ENCODE assay signal across 1 cellular context in the genomic region with DNA sequence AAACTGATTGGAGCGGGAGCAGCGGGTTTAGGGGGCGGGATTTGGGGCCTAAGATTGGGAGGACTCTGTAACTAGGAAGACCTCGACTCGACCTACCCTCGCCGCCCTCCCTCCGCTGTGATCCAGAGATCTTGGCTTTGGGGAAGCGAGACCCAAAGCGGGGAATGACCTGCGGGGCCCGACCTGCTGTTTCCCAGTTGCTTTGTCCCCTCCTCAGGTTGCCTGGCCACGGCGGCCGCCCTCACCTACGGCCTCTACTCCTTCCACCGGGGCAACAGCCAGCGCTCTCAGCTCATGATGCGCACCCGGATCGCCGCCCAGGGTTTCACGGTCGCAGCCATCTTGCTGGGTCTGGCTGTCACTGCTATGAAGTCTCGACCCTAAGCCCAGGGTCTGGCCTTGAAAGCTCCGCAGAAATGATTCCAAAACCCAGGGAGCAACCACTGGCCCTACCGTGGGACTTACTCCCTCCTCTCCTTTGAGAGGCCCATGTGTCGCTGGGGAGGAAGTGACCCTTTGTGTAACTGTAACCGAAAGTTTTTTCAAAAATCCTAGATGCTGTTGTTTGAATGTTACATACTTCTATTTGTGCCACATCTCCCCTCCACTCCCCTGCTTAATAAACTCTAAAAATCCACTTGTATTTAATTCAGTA.
TF ChIP-seq lines count a peak whose summit lies in the region.

No MANE protein-coding gene starts in this region.

TF ChIP-seq in K562, 482 proteins besides CTCF, POLR2A, EP300 and RAD21 (continued from another document and continues in another):
- TF ChIP-seq, protein P1, sequence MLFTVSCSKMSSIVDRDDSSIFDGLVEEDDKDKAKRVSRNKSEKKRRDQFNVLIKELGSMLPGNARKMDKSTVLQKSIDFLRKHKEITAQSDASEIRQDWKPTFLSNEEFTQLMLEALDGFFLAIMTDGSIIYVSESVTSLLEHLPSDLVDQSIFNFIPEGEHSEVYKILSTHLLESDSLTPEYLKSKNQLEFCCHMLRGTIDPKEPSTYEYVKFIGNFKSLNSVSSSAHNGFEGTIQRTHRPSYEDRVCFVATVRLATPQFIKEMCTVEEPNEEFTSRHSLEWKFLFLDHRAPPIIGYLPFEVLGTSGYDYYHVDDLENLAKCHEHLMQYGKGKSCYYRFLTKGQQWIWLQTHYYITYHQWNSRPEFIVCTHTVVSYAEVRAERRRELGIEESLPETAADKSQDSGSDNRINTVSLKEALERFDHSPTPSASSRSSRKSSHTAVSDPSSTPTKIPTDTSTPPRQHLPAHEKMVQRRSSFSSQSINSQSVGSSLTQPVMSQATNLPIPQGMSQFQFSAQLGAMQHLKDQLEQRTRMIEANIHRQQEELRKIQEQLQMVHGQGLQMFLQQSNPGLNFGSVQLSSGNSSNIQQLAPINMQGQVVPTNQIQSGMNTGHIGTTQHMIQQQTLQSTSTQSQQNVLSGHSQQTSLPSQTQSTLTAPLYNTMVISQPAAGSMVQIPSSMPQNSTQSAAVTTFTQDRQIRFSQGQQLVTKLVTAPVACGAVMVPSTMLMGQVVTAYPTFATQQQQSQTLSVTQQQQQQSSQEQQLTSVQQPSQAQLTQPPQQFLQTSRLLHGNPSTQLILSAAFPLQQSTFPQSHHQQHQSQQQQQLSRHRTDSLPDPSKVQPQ (CRISPR knock-in tag; IDR thresholded peaks at IDR 0.05; ENCODE audit: borderline replicate concordance) = no peak
- TF ChIP-seq, protein P2, sequence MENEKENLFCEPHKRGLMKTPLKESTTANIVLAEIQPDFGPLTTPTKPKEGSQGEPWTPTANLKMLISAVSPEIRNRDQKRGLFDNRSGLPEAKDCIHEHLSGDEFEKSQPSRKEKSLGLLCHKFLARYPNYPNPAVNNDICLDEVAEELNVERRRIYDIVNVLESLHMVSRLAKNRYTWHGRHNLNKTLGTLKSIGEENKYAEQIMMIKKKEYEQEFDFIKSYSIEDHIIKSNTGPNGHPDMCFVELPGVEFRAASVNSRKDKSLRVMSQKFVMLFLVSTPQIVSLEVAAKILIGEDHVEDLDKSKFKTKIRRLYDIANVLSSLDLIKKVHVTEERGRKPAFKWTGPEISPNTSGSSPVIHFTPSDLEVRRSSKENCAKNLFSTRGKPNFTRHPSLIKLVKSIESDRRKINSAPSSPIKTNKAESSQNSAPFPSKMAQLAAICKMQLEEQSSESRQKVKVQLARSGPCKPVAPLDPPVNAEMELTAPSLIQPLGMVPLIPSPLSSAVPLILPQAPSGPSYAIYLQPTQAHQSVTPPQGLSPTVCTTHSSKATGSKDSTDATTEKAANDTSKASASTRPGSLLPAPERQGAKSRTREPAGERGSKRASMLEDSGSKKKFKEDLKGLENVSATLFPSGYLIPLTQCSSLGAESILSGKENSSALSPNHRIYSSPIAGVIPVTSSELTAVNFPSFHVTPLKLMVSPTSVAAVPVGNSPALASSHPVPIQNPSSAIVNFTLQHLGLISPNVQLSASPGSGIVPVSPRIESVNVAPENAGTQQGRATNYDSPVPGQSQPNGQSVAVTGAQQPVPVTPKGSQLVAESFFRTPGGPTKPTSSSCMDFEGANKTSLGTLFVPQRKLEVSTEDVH (IDR thresholded peaks at IDR 0.05; ENCODE audit: low read depth, partially characterized antibody) = no peak
- TF ChIP-seq ZNF217 (CRISPR knock-in tag; IDR thresholded peaks at IDR 0.05) = no peak
- no peak for TF ChIP-seq EZH2 (IDR thresholded peaks at IDR 0.05; ENCODE audit: borderline replicate concordance, low read depth, low read length)
- TF ChIP-seq HMG20B (CRISPR knock-in tag; IDR thresholded peaks at IDR 0.05) = no peak
- TF ChIP-seq CEBPG (CRISPR knock-in tag; IDR thresholded peaks at IDR 0.05) = no peak
- no peak for TF ChIP-seq CEBPG (tag; conservative IDR thresholded peaks at IDR 0.05 in 1 of 2, IDR thresholded peaks at IDR 0.05 in 1 of 2)
- no peak for TF ChIP-seq ZBED1 (IDR thresholded peaks at IDR 0.05)
- TF ChIP-seq, protein P3, sequence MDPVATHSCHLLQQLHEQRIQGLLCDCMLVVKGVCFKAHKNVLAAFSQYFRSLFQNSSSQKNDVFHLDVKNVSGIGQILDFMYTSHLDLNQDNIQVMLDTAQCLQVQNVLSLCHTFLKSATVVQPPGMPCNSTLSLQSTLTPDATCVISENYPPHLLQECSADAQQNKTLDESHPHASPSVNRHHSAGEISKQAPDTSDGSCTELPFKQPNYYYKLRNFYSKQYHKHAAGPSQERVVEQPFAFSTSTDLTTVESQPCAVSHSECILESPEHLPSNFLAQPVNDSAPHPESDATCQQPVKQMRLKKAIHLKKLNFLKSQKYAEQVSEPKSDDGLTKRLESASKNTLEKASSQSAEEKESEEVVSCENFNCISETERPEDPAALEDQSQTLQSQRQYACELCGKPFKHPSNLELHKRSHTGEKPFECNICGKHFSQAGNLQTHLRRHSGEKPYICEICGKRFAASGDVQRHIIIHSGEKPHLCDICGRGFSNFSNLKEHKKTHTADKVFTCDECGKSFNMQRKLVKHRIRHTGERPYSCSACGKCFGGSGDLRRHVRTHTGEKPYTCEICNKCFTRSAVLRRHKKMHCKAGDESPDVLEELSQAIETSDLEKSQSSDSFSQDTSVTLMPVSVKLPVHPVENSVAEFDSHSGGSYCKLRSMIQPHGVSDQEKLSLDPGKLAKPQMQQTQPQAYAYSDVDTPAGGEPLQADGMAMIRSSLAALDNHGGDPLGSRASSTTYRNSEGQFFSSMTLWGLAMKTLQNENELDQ (CRISPR knock-in tag; IDR thresholded peaks at IDR 0.05; ENCODE audit: borderline replicate concordance) = no peak
- TF ChIP-seq RBM34 (IDR thresholded peaks at IDR 0.05; ENCODE audit: borderline replicate concordance, insufficient read depth, low read length) = no peak
- no peak for TF ChIP-seq TGIF2 (CRISPR knock-in tag; IDR thresholded peaks at IDR 0.05)
- no peak for TF ChIP-seq RBBP5 (IDR thresholded peaks at IDR 0.05; ENCODE audit: borderline replicate concordance, insufficient read depth, low read length, poor library complexity, severe bottlenecking)
- peak; percentile 68 for TF ChIP-seq POLR2AphosphoS5 (IDR thresholded peaks at IDR 0.05; ENCODE audit: control insufficient read depth, insufficient read depth, low read depth, low read length)
- TF ChIP-seq POLR2G (IDR thresholded peaks at IDR 0.05; ENCODE audit: low read depth, low read length) = peak; percentile 90
- no peak for TF ChIP-seq SMAD1 (IDR thresholded peaks at IDR 0.05; ENCODE audit: low read depth, low read length, partially characterized antibody)
- TF ChIP-seq ELK1 (CRISPR knock-in tag; IDR thresholded peaks at IDR 0.05) = no peak
- no peak for TF ChIP-seq ZNF143 (CRISPR knock-in tag; IDR thresholded peaks at IDR 0.05)
- TF ChIP-seq POLR3A (IDR thresholded peaks at IDR 0.05; ENCODE audit: borderline replicate concordance, extremely low read depth, insufficient read depth, insufficient read length) = no peak
- 0 out of 2 replicates have a peak, but pooled peaks have one; percentile 6 for TF ChIP-seq E4F1 (CRISPR knock-in tag; IDR thresholded peaks at IDR 0.05; ENCODE audit: borderline replicate concordance)
- no peak for TF ChIP-seq HMBOX1 (IDR thresholded peaks at IDR 0.05)
- no peak for TF ChIP-seq NFIX (CRISPR knock-in tag; IDR thresholded peaks at IDR 0.05; ENCODE audit: low read depth)
- no peak for TF ChIP-seq KDM1A (IDR thresholded peaks at IDR 0.05)
- TF ChIP-seq CC2D1A (IDR thresholded peaks at IDR 0.05) = no peak
- no peak for TF ChIP-seq TBL1XR1 (IDR thresholded peaks at IDR 0.05; ENCODE audit: low read length in 2 of 2)
- peak; percentile 35; the same call in 1 of the 2 replicates for TF ChIP-seq RFX1 (IDR thresholded peaks at IDR 0.05)
- TF ChIP-seq ZKSCAN3 (CRISPR knock-in tag; IDR thresholded peaks at IDR 0.05) = no peak
- TF ChIP-seq NR0B1 (IDR thresholded peaks at IDR 0.05; ENCODE audit: partially characterized antibody) = no peak
- no peak for TF ChIP-seq HLTF (IDR thresholded peaks at IDR 0.05)
- no peak for TF ChIP-seq NCOA1 (IDR thresholded peaks at IDR 0.05; ENCODE audit: low read depth)
- no peak for TF ChIP-seq ZNF184 (CRISPR knock-in tag; IDR thresholded peaks at IDR 0.05)
- TF ChIP-seq, protein P4, sequence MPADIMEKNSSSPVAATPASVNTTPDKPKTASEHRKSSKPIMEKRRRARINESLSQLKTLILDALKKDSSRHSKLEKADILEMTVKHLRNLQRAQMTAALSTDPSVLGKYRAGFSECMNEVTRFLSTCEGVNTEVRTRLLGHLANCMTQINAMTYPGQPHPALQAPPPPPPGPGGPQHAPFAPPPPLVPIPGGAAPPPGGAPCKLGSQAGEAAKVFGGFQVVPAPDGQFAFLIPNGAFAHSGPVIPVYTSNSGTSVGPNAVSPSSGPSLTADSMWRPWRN (IDR thresholded peaks at IDR 0.05; ENCODE audit: low read depth) = no peak
- TF ChIP-seq SIRT6 (IDR thresholded peaks at IDR 0.05; ENCODE audit: low read depth, low read length) = no peak
- TF ChIP-seq, protein P5, sequence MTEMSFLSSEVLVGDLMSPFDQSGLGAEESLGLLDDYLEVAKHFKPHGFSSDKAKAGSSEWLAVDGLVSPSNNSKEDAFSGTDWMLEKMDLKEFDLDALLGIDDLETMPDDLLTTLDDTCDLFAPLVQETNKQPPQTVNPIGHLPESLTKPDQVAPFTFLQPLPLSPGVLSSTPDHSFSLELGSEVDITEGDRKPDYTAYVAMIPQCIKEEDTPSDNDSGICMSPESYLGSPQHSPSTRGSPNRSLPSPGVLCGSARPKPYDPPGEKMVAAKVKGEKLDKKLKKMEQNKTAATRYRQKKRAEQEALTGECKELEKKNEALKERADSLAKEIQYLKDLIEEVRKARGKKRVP (CRISPR knock-in tag; IDR thresholded peaks at IDR 0.05) = no peak
- TF ChIP-seq ZNF766 (CRISPR knock-in tag; conservative IDR thresholded peaks at IDR 0.05) = peak; percentile 14
- no peak for TF ChIP-seq MYBL2 (IDR thresholded peaks at IDR 0.05; ENCODE audit: low read depth)
- no peak for TF ChIP-seq MYBL2 (CRISPR knock-in tag; IDR thresholded peaks at IDR 0.05; ENCODE audit: borderline replicate concordance)
- no peak for TF ChIP-seq ZNF384 (IDR thresholded peaks at IDR 0.05; ENCODE audit: low read depth, low read length)
- TF ChIP-seq ZBTB9 (CRISPR knock-in tag; IDR thresholded peaks at IDR 0.05) = peak; percentile 83
- TF ChIP-seq MXI1 (IDR thresholded peaks at IDR 0.05; ENCODE audit: low read depth, low read length) = no peak
- no peak for TF ChIP-seq ETV6 (IDR thresholded peaks at IDR 0.05; ENCODE audit: borderline replicate concordance in 1 of 2, low read depth in 2 of 2, low read length in 1 of 2)
- no peak for TF ChIP-seq ETV6 (CRISPR knock-in tag; IDR thresholded peaks at IDR 0.05; ENCODE audit: borderline replicate concordance)
